Comparison of ENCODE assay signal across 19 cellular contexts in the genomic region with DNA sequence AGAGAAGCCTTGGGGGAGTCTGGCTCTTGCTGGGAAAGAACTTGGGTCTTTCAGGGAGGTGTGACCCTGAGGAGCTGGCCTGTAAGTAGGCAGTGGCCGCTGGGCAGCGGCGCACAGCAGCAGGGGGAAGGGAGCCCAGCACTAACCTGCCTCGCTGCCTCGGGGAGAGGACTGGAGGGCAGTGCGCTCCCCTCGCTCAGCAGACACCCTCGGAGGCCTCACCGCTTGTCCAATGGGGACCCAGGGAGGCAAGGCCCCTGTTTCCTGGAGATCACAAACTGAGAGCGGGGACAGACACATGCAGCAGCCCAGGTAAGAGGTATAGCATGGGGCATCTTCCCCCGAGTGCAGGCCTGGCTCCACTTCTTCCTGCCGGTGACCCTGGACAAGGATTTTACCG. TPM values are rescaled to one million over a fixed set of nuclear protein-coding genes. Genes with fewer than 3 reads are reported as not detected.
DNase-seq lines count a peak whose midpoint lies in the region; ATAC-seq and TF ChIP-seq lines count a peak whose summit lies in the region.
"Had no signal": no experiment of that assay in that cellular context is flagged by ENCODE, and none has a peak within 500 bp of the region (broad histone marks: within the 10 kb centered on the region; RNA-seq: fewer than 3 reads in every experiment).

No MANE protein-coding gene starts in this region.

- no peaks in the 10 kb centered on the region for H3K9me3 Mint-ChIP-seq in activated T-helper 2 cell treated with anti-CD3 and anti-CD28 coated beads, Interferon-gamma antibody, Interleukin-2, Interleukin-4, amounts not matched to agents 10 μg/mL and 5 μg/mL and 100 μg/mL, durations not matched to agents 14 hours and 24 hours and 36 hours
- H3K9me3 Mint-ChIP-seq in mesothelial cell of epicardium = no peaks in the 10 kb centered on the region

- H3K4me3 ChIP-seq in left ventricle myocardium inferior (no peak overlapping the region), thyroid gland (replicated peaks in 1 of 3) (no peak overlapping the region)
- H3K4me3 ChIP-seq: esophagus squamous epithelium, SJSA1 had no signal

- no peak overlapping the region for H3K27ac Mint-ChIP-seq in activated T-helper 2 cell treated with anti-CD3 and anti-CD28 coated beads, Interferon-gamma antibody, Interleukin-2, Interleukin-4, amounts not matched to agents 10 μg/mL and 5 μg/mL and 100 μg/mL, durations not matched to agents 14 hours and 24 hours and 36 hours
- H3K27ac Mint-ChIP-seq in mesothelial cell of epicardium = peak overlapping the region; percentile 16

- H3K4me3 Mint-ChIP-seq in activated T-helper 2 cell treated with anti-CD3 and anti-CD28 coated beads, Interferon-gamma antibody, Interleukin-2, Interleukin-4, amounts not matched to agents 10 μg/mL and 5 μg/mL and 100 μg/mL, durations not matched to agents 14 hours and 24 hours and 36 hours (ENCODE audit: low read depth) = peak overlapping the region; percentile 8
- no peak overlapping the region for H3K4me3 Mint-ChIP-seq in mesothelial cell of epicardium

- TF ChIP-seq CTCF in left ventricle myocardium inferior (IDR thresholded peaks at IDR 0.05; ENCODE audit: borderline replicate concordance) (no peak), mesothelial cell of epicardium (IDR thresholded peaks at IDR 0.05; ENCODE audit: unreplicated experiment) (no peak), thyroid gland (IDR thresholded peaks at IDR 0.05) (no peak)

- intact Hi-C loops in left ventricle myocardium inferior (cut with micrococcal nuclease) (no loop called here), left cardiac atrium (cut with DNase I) (no loop called here), thyroid gland (cut with DNase I) (no loop called here)
- intact Hi-C loops in activated T-helper 2 cell treated with anti-CD3 and anti-CD28 coated beads, Interferon-gamma antibody, Interleukin-2, Interleukin-4, amounts not matched to agents 10 μg/mL and 5 μg/mL and 100 μg/mL, durations not matched to agents 14 hours and 24 hours and 36 hours (cut with micrococcal nuclease) = no loop called here

- H3K36me3 ChIP-seq in left ventricle myocardium inferior (no peaks in the 10 kb centered on the region), thyroid gland (no peaks in the 10 kb centered on the region)
- H3K36me3 ChIP-seq: esophagus squamous epithelium, SJSA1 had no signal

- WGBS in thyroid gland, 2 donors = 73 to 78% methylated on average over 8 to 13 of the region's 13 CpGs

- DNase-seq in left ventricle myocardium inferior (no peak), left cardiac atrium (no peak), mesothelial cell of epicardium (ENCODE audit: low spot score in 2 of 2, unreplicated experiment in 2 of 2) (no peak), thyroid gland (peak; percentile 34 to 36), MV-4-11 (lab: John Stamatoyannopoulos, UW) (no peak), SIG-M5 treated with dmso at 0.1 percent for 504 hours (lab: John Stamatoyannopoulos, UW; ENCODE audit: unreplicated experiment) (no peak), NCI-H526 (lab: John Stamatoyannopoulos, UW) (no peak)
- DNase-seq in activated T-helper 2 cell treated with anti-CD3 and anti-CD28 coated beads, Interferon-gamma antibody, Interleukin-2, Interleukin-4, amounts not matched to agents 10 μg/mL and 5 μg/mL and 100 μg/mL, durations not matched to agents 14 hours and 24 hours and 36 hours (ENCODE audit: low spot score) = no peak
- DNase-seq: activated CD8-positive, alpha-beta memory T cell treated with anti-CD3 and anti-CD28 coated beads, Interleukin-2, amount 50 U/mL, for 48 hours; anterior cingulate cortex; DMS153; esophagus squamous epithelium; hippocampal formation; IMR-90; left colon; NCI-H1048; stimulated activated naive CD4-positive, alpha-beta T cell had no signal

- peaks cover 42% of the 10 kb centered on the region for H3K4me1 Mint-ChIP-seq in activated T-helper 2 cell treated with anti-CD3 and anti-CD28 coated beads, Interferon-gamma antibody, Interleukin-2, Interleukin-4, amounts not matched to agents 10 μg/mL and 5 μg/mL and 100 μg/mL, durations not matched to agents 14 hours and 24 hours and 36 hours (ENCODE audit: low read depth)
- peaks cover 44% of the 10 kb centered on the region for H3K4me1 Mint-ChIP-seq in mesothelial cell of epicardium

- ATAC-seq in left cardiac atrium = no peak
- ATAC-seq: left colon had no signal

- H3K9me3 ChIP-seq in left ventricle myocardium inferior (replicated peaks) (no peaks in the 10 kb centered on the region), thyroid gland (no peaks in the 10 kb centered on the region)
- H3K9me3 ChIP-seq: esophagus squamous epithelium, SJSA1 had no signal

- H3K27ac ChIP-seq in left ventricle myocardium inferior (replicated peaks) (peak overlapping the region; percentile 90), thyroid gland (no peak overlapping the region)
- H3K27ac ChIP-seq: SJSA1, VCaP had no signal

- H3K4me1 ChIP-seq in left ventricle myocardium inferior (peaks cover 81% of the 10 kb centered on the region), thyroid gland (peaks cover 10 to 20% of the 10 kb centered on the region in 2 donors)

- H3K27me3 ChIP-seq in left ventricle myocardium inferior (ENCODE audit: low read depth) (no peaks in the 10 kb centered on the region), thyroid gland (no peaks in the 10 kb centered on the region)
- H3K27me3 ChIP-seq: esophagus squamous epithelium, SJSA1 had no signal

- no peak for TF ChIP-seq POLR2A in thyroid gland (IDR thresholded peaks at IDR 0.05)

- no peaks in the 10 kb centered on the region for H3K27me3 Mint-ChIP-seq in activated T-helper 2 cell treated with anti-CD3 and anti-CD28 coated beads, Interferon-gamma antibody, Interleukin-2, Interleukin-4, amounts not matched to agents 10 μg/mL and 5 μg/mL and 100 μg/mL, durations not matched to agents 14 hours and 24 hours and 36 hours (ENCODE audit: low read depth)
- no peaks in the 10 kb centered on the region for H3K27me3 Mint-ChIP-seq in mesothelial cell of epicardium (ENCODE audit: low read depth)

- H3K36me3 Mint-ChIP-seq in activated T-helper 2 cell treated with anti-CD3 and anti-CD28 coated beads, Interferon-gamma antibody, Interleukin-2, Interleukin-4, amounts not matched to agents 10 μg/mL and 5 μg/mL and 100 μg/mL, durations not matched to agents 14 hours and 24 hours and 36 hours (ENCODE audit: low read depth) = peaks cover 21% of the 10 kb centered on the region
- H3K36me3 Mint-ChIP-seq in mesothelial cell of epicardium = peaks cover 3% of the 10 kb centered on the region

RNA-seq across cellular contexts. Expression of a gene that starts 3.3 kb away (rescaled TPM):
- total RNA-seq in left ventricle myocardium inferior (16.5 TPM), left cardiac atrium (10 to 100 TPM; 18.4 to 19.1 TPM), mesothelial cell of epicardium (210 to 219 TPM (median 215 TPM) in 3 replicates), thyroid gland (10 to 100 TPM; 17.3 to 40.9 (median 18.8) TPM)
- 86.8 and 91.3 TPM in 2 replicates for total RNA-seq in activated T-helper 2 cell treated with anti-CD3 and anti-CD28 coated beads, Interferon-gamma antibody, Interleukin-2, Interleukin-4, amounts not matched to agents 10 μg/mL and 5 μg/mL and 100 μg/mL, durations not matched to agents 14 hours and 24 hours and 36 hours

Comparison
In these comparisons a context has a peak if more than half of its experiments do, and no peak if none do; other contexts are left out.
1. DNase-seq: peak in thyroid gland (2 of 2); none in left ventricle myocardium inferior (single experiment), left cardiac atrium (single experiment), activated T-helper 2 cell treated with anti-CD3 and anti-CD28 coated beads, Interferon-gamma antibody, Interleukin-2, Interleukin-4, amounts not matched to agents 10 μg/mL and 5 μg/mL and 100 μg/mL, durations not matched to agents 14 hours and 24 hours and 36 hours (single experiment), mesothelial cell of epicardium (0 of 2), MV-4-11 (single experiment), SIG-M5 treated with dmso at 0.1 percent for 504 hours (single experiment) and NCI-H526 (0 of 2).